In the genomic region with DNA sequence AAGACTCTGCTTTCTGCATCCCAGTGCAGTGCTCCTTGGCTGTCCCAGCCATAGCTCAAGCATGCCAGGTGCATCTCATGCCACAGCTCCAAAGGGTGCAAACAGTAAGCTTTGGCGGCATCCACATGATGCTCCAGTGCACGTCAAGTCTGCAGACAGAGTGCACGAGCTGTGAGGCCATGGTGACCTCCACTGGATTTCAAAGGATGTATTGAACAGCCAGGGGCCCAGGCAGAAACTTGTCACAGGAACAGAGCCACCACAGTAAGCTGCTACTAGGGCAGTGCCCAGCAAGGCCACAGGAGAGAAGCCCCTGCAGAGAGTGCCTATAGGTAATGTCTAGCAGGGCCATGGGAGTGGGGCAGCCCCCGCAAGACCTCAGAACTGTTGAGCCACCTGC, we compare ENCODE assay signal across 21 cellular contexts.
"Had no signal": no experiment of that assay in that cellular context is flagged by ENCODE, and none has a peak within 500 bp of the region (broad histone marks: within the 10 kb centered on the region; RNA-seq: fewer than 3 reads in every experiment).

No MANE protein-coding gene starts in this region.

- H3K4me1 Mint-ChIP-seq: immature natural killer cell, mesothelial cell of epicardium had no signal

- H2AFZ ChIP-seq: hepatocyte had no signal

- H3K27ac ChIP-seq: coronary artery, dorsolateral prefrontal cortex, esophagus muscularis mucosa, foreskin keratinocyte, gastroesophageal sphincter, heart left ventricle, hepatocyte, left ventricle myocardium inferior, lower lobe of right lung had no signal

- H3K27me3 ChIP-seq: esophagus muscularis mucosa, foreskin keratinocyte, gastroesophageal sphincter, heart left ventricle, hepatocyte had no signal

- H3K36me3 ChIP-seq: esophagus muscularis mucosa, gastroesophageal sphincter, heart left ventricle, left ventricle myocardium inferior, lower lobe of right lung had no signal

- H3K4me1 ChIP-seq: esophagus muscularis mucosa, foreskin keratinocyte, gastroesophageal sphincter, left ventricle myocardium inferior, lower lobe of right lung had no signal

- DNase-seq: dermis blood vessel endothelial cell; dorsolateral prefrontal cortex; effector CD4-positive, alpha-beta T cell; effector memory CD4-positive, alpha-beta T cell; foreskin keratinocyte; hypothalamus; immature natural killer cell; islet precursor cell; kidney; kidney glomerular epithelial cell; left colon; left ventricle myocardium inferior; lower lobe of right lung; mesenchymal stem cell had no signal

- H3K9me3 ChIP-seq: lower lobe of right lung had no signal

- H3K4me3 Mint-ChIP-seq: immature natural killer cell, mesothelial cell of epicardium had no signal

- H3K4me3 ChIP-seq: coronary artery, dorsolateral prefrontal cortex, esophagus muscularis mucosa, gastroesophageal sphincter, heart left ventricle, hepatocyte, left ventricle myocardium inferior, lower lobe of right lung had no signal

- H3K4me2 ChIP-seq: hepatocyte had no signal

- ATAC-seq: foreskin keratinocyte, gastroesophageal sphincter, left lobe of liver had no signal
